In the genomic region with DNA sequence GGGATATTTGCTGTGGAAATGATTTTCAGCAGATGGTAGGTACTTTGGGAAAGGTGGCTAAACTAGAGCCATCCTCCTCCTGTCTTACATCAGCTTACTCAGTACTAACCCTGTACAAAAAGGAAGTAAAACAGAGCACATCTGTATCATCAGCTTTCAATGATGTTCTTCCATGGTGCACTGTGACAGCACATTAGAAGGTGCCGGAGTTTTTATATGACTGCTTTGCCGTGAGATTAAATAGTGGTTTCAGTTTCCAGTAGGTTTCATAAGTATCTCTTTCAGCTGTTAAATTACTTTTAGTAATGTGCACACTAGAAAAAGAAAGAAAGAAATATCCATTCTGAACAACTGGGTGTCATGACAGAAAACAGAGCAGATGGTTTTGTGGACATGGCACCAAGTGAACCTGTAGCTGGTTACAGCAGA, we compare ENCODE assay signal across 8 cellular contexts.
DNase-seq lines count a peak whose midpoint lies in the region; ATAC-seq and TF ChIP-seq lines count a peak whose summit lies in the region.

No MANE protein-coding gene starts in this region.

- peak overlapping the region; percentile 73 to 86 (median 78) for H3K27ac ChIP-seq in sigmoid colon

- H3K27me3 Mint-ChIP-seq in brain, result peaks cover 4% of the 10 kb centered on the region

- peak overlapping the region in 3 of 5 experiments; percentile 70 to 90 (median 79) for H3K27ac Mint-ChIP-seq in brain

- H3K9me3 ChIP-seq in sigmoid colon, result no peaks in the 10 kb centered on the region

- H3K9me3 Mint-ChIP-seq in brain, result no peaks in the 10 kb centered on the region

- intact Hi-C loops in sigmoid colon (cut with DNase I), result no loop called here
- intact Hi-C loops in posterior cingulate gyrus (cut with DNase I), result no loop called here

- H3K4me3 Mint-ChIP-seq in brain, result peak overlapping the region in 2 of 5 experiments; percentile 6 to 28

- 1 to 3% methylated on average over 2 of the region's 2 CpGs for WGBS in sigmoid colon, 2 donors

- DNase-seq in GM12865 (ENCODE audit: low read depth) (peak; percentile 94), sigmoid colon (no peak), dedifferentiated amniotic fluid mesenchymal stem cell (ENCODE audit: extremely low spot score) (no peak), posterior cingulate gyrus (no peak)
- DNase-seq in effector CD4-positive, alpha-beta T cell, result no peak

- no peaks in the 10 kb centered on the region for H3K27me3 ChIP-seq in sigmoid colon

- H3K4me1 ChIP-seq in sigmoid colon, result peaks cover 0 to 46% (median 31%) of the 10 kb centered on the region in 4 donors

- peaks cover 5% of the 10 kb centered on the region for H3K36me3 Mint-ChIP-seq in brain

- peak overlapping the region; percentile 30 for H3K4me3 ChIP-seq in GM12865 (ENCODE audit: low read depth, low read length)
- H3K4me3 ChIP-seq in sigmoid colon, result peak overlapping the region in 3 of 4 donors; percentile 13 to 31 (median 28)

- H3K36me3 ChIP-seq in sigmoid colon, result no peaks in the 10 kb centered on the region

- TF ChIP-seq CTCF in GM12865 (IDR thresholded peaks at IDR 0.05; ENCODE audit: insufficient read depth, low read depth, low read length, missing control alignments), result no peak
- no peak for TF ChIP-seq CTCF in brain (conservative IDR thresholded peaks at IDR 0.05)
- TF ChIP-seq CTCF in sigmoid colon (IDR thresholded peaks at IDR 0.05), result no peak

- peaks cover 75% of the 10 kb centered on the region for H3K4me1 Mint-ChIP-seq in brain

- TF ChIP-seq EP300 in sigmoid colon (IDR thresholded peaks at IDR 0.05), result peak in 1 of 4 donors; percentile 14

- ATAC-seq in GM19468 (IDR thresholded peaks at IDR 0.05; ENCODE audit: extremely low read depth, unreplicated experiment) (peak; percentile 99), HG03521 (IDR thresholded peaks at IDR 0.05; ENCODE audit: unreplicated experiment) (peak; percentile 96)

- no peak for TF ChIP-seq POLR2A in sigmoid colon (IDR thresholded peaks at IDR 0.05)
